8 cellular contexts compared by ENCODE assay signal in genomic region chr3:172490198-172490669, GRCh38. TPM values are rescaled to one million over a fixed set of nuclear protein-coding genes. Genes with fewer than 3 reads are reported as not detected.
DNase-seq lines count a peak whose midpoint lies in the region; ATAC-seq, FAIRE-seq and TF ChIP-seq lines count a peak whose summit lies in the region.
"Not testable (repeated sequence)": the region's sequence is repeated elsewhere in the genome, so short reads cannot be mapped to it uniquely, and the experiment has no call there.

No MANE protein-coding gene starts in this region.

- H3K27ac Mint-ChIP-seq in CD8-positive, alpha-beta T cell; memory B cell: not testable (repeated sequence)

- POLR2A ChIA-PET in CD8-positive, alpha-beta T cell (lab: Charles Lee); endothelial cell of umbilical vein (lab: Charles Lee): not testable (repeated sequence)

- not testable (repeated sequence) for H3K27me3 ChIP-seq in CD8-positive, alpha-beta T cell (ENCODE audit: insufficient read depth, low read length); endothelial cell of umbilical vein (ENCODE audit: control insufficient read depth in 2 of 2, insufficient read depth in 2 of 2, low read length in 2 of 2)

- FAIRE-seq in RCC 7860 (lab: Jason Lieb, UNC) (peak; percentile 77), endothelial cell of umbilical vein (lab: Jason Lieb, UNC) (peak; percentile 83)

- H2AFZ ChIP-seq in endothelial cell of umbilical vein (ENCODE audit: low read depth, low read length) = not testable (repeated sequence)

- DNase-seq in CD8-positive, alpha-beta T cell = peak; percentile 52 to 84 (median 72)
- DNase-seq in RCC 7860 (ENCODE audit: low spot score) = peak; percentile 56
- DNase-seq in activated T-cell treated with anti-CD3 and anti-CD28 coated beads for 4 hours = peak; percentile 80
- peak; percentile 80 for DNase-seq in endothelial cell of umbilical vein (ENCODE audit: low read depth, low spot score)
- peak; percentile 60 to 63 for DNase-seq in memory B cell (ENCODE audit: low spot score in 2 of 2)
- peak; percentile 75 for DNase-seq in stimulated activated CD8-positive, alpha-beta memory T cell treated with anti-CD3 and anti-CD28 coated beads, Interleukin-15, amount 100 ng/mL, for 1 hour (ENCODE audit: low read depth)

- H3K27me3 Mint-ChIP-seq in CD8-positive, alpha-beta T cell (ENCODE audit: low read depth); memory B cell: not testable (repeated sequence)

- not testable (repeated sequence) for H3K9ac ChIP-seq in endothelial cell of umbilical vein (replicated peaks; ENCODE audit: extremely low read depth, insufficient read depth, low read length)

- not testable (repeated sequence) for H3K9me3 Mint-ChIP-seq in CD8-positive, alpha-beta T cell; memory B cell

- H3K27ac ChIP-seq in CD8-positive, alpha-beta T cell (ENCODE audit: low read depth, low read length); endothelial cell of umbilical vein (ENCODE audit: insufficient read depth, low read depth, low read length): not testable (repeated sequence)

- H3K36me3 ChIP-seq in CD8-positive, alpha-beta T cell (ENCODE audit: insufficient read depth, low read length); endothelial cell of umbilical vein (ENCODE audit: control insufficient read depth in 2 of 2, extremely low read depth in 1 of 2, insufficient read depth in 2 of 2, low read length in 2 of 2): not testable (repeated sequence)

- intact Hi-C loops in CD8-positive, alpha-beta T cell (cut with DNase I, micrococcal nuclease) = loop anchor here (1.0 kb wide), 3 partner anchors 106 to 178 kb away; no protein-coding TSS in a partner anchor
- intact Hi-C loops in endothelial cell of umbilical vein (cut with micrococcal nuclease) = loop anchor here (1.0 kb wide), 3 partner anchors 106 to 177 kb away; no protein-coding TSS in a partner anchor

- not testable (repeated sequence) for H3K79me2 ChIP-seq in endothelial cell of umbilical vein (ENCODE audit: control insufficient read depth, insufficient read depth, low read length)

- peak; percentile 89 for TF ChIP-seq CTCF in CD8-positive, alpha-beta T cell (IDR thresholded peaks at IDR 0.05)
- peak; percentile 77 for TF ChIP-seq CTCF in LNCAP (IDR thresholded peaks at IDR 0.05)
- TF ChIP-seq CTCF in endothelial cell of umbilical vein (IDR thresholded peaks at IDR 0.05; ENCODE audit: extremely low read depth in 1 of 2, insufficient read depth in 1 of 2, low read depth in 1 of 2, low read length in 2 of 2) = peak; percentile 53 to 57

- not testable (repeated sequence) for TF ChIP-seq POLR2A in endothelial cell of umbilical vein (IDR thresholded peaks at IDR 0.05; ENCODE audit: low read depth, low read length)

- not testable (repeated sequence) for H3K4me2 ChIP-seq in endothelial cell of umbilical vein (ENCODE audit: insufficient read depth, low read length)

- not testable (repeated sequence) for H3K4me3 Mint-ChIP-seq in CD8-positive, alpha-beta T cell; memory B cell

- not testable (repeated sequence) for BruUV-seq in endothelial cell of umbilical vein (replicated peaks; lab: Mats Ljungman, UMichigan)

- H3K9me1 ChIP-seq in endothelial cell of umbilical vein (replicated peaks; ENCODE audit: control insufficient read depth, extremely low read depth, insufficient read depth, low read length) = not testable (repeated sequence)

- dilution Hi-C loops in endothelial cell of umbilical vein (cut with MboI; ENCODE audit: extremely low pct_ligation_motif_present, low sequenced_read_pairs) = not testable (repeated sequence)

- not testable (repeated sequence) for H4K20me1 ChIP-seq in endothelial cell of umbilical vein (replicated peaks; ENCODE audit: control insufficient read depth, extremely low read depth, insufficient read depth, low read length)

- H3K4me1 Mint-ChIP-seq in CD8-positive, alpha-beta T cell (ENCODE audit: low read depth); memory B cell: not testable (repeated sequence)

- H3K4me1 ChIP-seq in CD8-positive, alpha-beta T cell (ENCODE audit: insufficient read depth, low read length); endothelial cell of umbilical vein (ENCODE audit: control insufficient read depth, extremely low read depth, insufficient read depth, low read length): not testable (repeated sequence)

- not testable (repeated sequence) for H3K36me3 Mint-ChIP-seq in CD8-positive, alpha-beta T cell; memory B cell

- CTCF ChIA-PET in CD8-positive, alpha-beta T cell (lab: Charles Lee) = interaction anchor here (0.7 to 1.2 kb wide), 13 partner anchors 9 to 382 kb away, joined by 3 to 34 read pairs (median 3); no protein-coding TSS in a partner anchor
- CTCF ChIA-PET in endothelial cell of umbilical vein (lab: Charles Lee) = interaction anchor here (0.6 to 1.3 kb wide), 2 partner anchors 104 to 106 kb away, joined by 4 to 6 read pairs; no protein-coding TSS in a partner anchor

- not testable (repeated sequence) for H3K9me3 ChIP-seq in CD8-positive, alpha-beta T cell (ENCODE audit: low read length); endothelial cell of umbilical vein (replicated peaks; ENCODE audit: control insufficient read depth, insufficient read depth, low read length)

- H3K4me3 ChIP-seq in CD8-positive, alpha-beta T cell (ENCODE audit: low read depth, low read length); endothelial cell of umbilical vein (replicated peaks in 1 of 3; ENCODE audit: insufficient read depth in 1 of 3, low read depth in 1 of 3, low read length in 3 of 3): not testable (repeated sequence)

- ATAC-seq in CD8-positive, alpha-beta T cell = peak; percentile 73
- peak; percentile 71 for ATAC-seq in GM21526 (IDR thresholded peaks at IDR 0.05; ENCODE audit: low FRiP score, unreplicated experiment)
- peak; percentile 75 for ATAC-seq in memory B cell (ENCODE audit: low read depth)

RNA-seq across cellular contexts. Expression of gene TNFSF10, which starts 33.0 kb away (rescaled TPM):
- 1 to 10 TPM; 3.6 to 4.1 TPM for total RNA-seq in CD8-positive, alpha-beta T cell
- 18.5 and 31.2 TPM in 2 replicates for total RNA-seq in endothelial cell of umbilical vein
- polyA plus RNA-seq in endothelial cell of umbilical vein = 35.6 and 55.0 TPM in 2 replicates
- 41.6 and 43.6 TPM in 2 replicates for polyA plus RNA-seq in endothelial cell of umbilical vein (2011; cell fraction: cytosol; rRNA removed)
- 20.3 and 25.2 TPM in 2 replicates for polyA plus RNA-seq in endothelial cell of umbilical vein (2011; cell fraction: nucleus; rRNA removed)
- polyA plus RNA-seq in endothelial cell of umbilical vein (2012) = 18.1 and 23.7 TPM in 2 replicates
- 82.8 and 95.4 TPM in 2 replicates for polyA minus RNA-seq in endothelial cell of umbilical vein
- not detected for polyA minus RNA-seq in endothelial cell of umbilical vein (2011; cell fraction: cytosol; rRNA and poly(A)+ RNA removed)
- polyA minus RNA-seq in endothelial cell of umbilical vein (2011; cell fraction: nucleus; rRNA and poly(A)+ RNA removed) = 40.0 and 41.3 TPM in 2 replicates

RNA-seq across cellular contexts. Expression of gene GHSR, which starts 42.0 kb away (rescaled TPM):
- total RNA-seq in CD8-positive, alpha-beta T cell = not detected
- not detected in 2 replicates for total RNA-seq in endothelial cell of umbilical vein
- not detected in 2 replicates for polyA plus RNA-seq in endothelial cell of umbilical vein
- polyA plus RNA-seq in endothelial cell of umbilical vein (2011; cell fraction: cytosol; rRNA removed) = not detected in 2 replicates
- polyA plus RNA-seq in endothelial cell of umbilical vein (2011; cell fraction: nucleus; rRNA removed) = not detected in 2 replicates
- polyA plus RNA-seq in endothelial cell of umbilical vein (2012) = not detected in 2 replicates
- not detected in 2 replicates for polyA minus RNA-seq in endothelial cell of umbilical vein
- polyA minus RNA-seq in endothelial cell of umbilical vein (2011; cell fraction: cytosol; rRNA and poly(A)+ RNA removed) = not detected
- polyA minus RNA-seq in endothelial cell of umbilical vein (2011; cell fraction: nucleus; rRNA and poly(A)+ RNA removed) = not detected in 2 replicates
